ENCODE assay signal across 23 cellular contexts in genomic region chr5:122112733-122113558, GRCh38. TPM values are rescaled to one million over a fixed set of nuclear protein-coding genes. Genes with fewer than 3 reads are reported as not detected.
"Had no signal": no experiment of that assay in that cellular context is flagged by ENCODE, and none has a peak within 500 bp of the region (broad histone marks: within the 10 kb centered on the region; RNA-seq: fewer than 3 reads in every experiment).

No MANE protein-coding gene starts in this region.

- DNase-seq: activated CD4-positive, alpha-beta memory T cell treated with anti-CD3 and anti-CD28 coated beads for 36 hours; activated CD4-positive, alpha-beta T cell treated with anti-CD3 and anti-CD28 coated beads for 36 hours; activated T-cell treated with anti-CD3 and anti-CD28 coated beads for 4 hours; amniotic stem cell; dermis blood vessel endothelial cell; effector memory CD8-positive, alpha-beta T cell; foreskin keratinocyte; glutamatergic neuron; kidney; left ventricle myocardium inferior; mammary epithelial cell; stimulated activated CD4-positive, alpha-beta T cell treated with anti-CD3 and anti-CD28 coated beads, Interleukin-2, amount 100 ng/mL, for 24 hours; stimulated activated naive CD4-positive, alpha-beta T cell treated with Interleukin-2 at 50 U/mL for 16 hours; tibial artery had no signal

- H3K27ac Mint-ChIP-seq: activated CD4-positive, alpha-beta memory T cell treated with anti-CD3 and anti-CD28 coated beads for 36 hours; activated CD4-positive, alpha-beta T cell treated with anti-CD3 and anti-CD28 coated beads for 36 hours; activated naive CD8-positive, alpha-beta T cell; effector memory CD8-positive, alpha-beta T cell; neural progenitor cell; T-helper 1 cell treated with Interleukin-12 subunit alpha and Interleukin-12 subunit beta and Interleukin-4 antibody, amounts not matched to agents 30 μg/mL and 1 μg/mL, for 36 hours; WTC11 had no signal

- H3K27me3 Mint-ChIP-seq: activated naive CD8-positive, alpha-beta T cell had no signal

- H3K9me3 ChIP-seq: left ventricle myocardium inferior, prostate gland, right atrium auricular region, tibial artery had no signal

- H3K4me3 ChIP-seq: cardiac muscle cell, left ventricle myocardium inferior, neural progenitor cell, prostate gland, right atrium auricular region, tibial artery had no signal

- H3K4me1 ChIP-seq: foreskin keratinocyte, left ventricle myocardium inferior, neural progenitor cell, prostate gland, right atrium auricular region, tibial artery had no signal

- H3K36me3 ChIP-seq: cardiac muscle cell, left ventricle myocardium inferior, neural progenitor cell, prostate gland, right atrium auricular region, tibial artery had no signal

- H3K4me1 Mint-ChIP-seq: activated CD4-positive, alpha-beta T cell treated with anti-CD3 and anti-CD28 coated beads for 36 hours had no signal

- ATAC-seq: activated CD4-positive, alpha-beta T cell treated with anti-CD3 and anti-CD28 coated beads for 36 hours; effector memory CD8-positive, alpha-beta T cell; foreskin keratinocyte; WTC11 had no signal

- H3K4me3 Mint-ChIP-seq: activated CD4-positive, alpha-beta memory T cell treated with anti-CD3 and anti-CD28 coated beads for 36 hours; activated CD4-positive, alpha-beta T cell treated with anti-CD3 and anti-CD28 coated beads for 36 hours; activated naive CD8-positive, alpha-beta T cell; effector memory CD8-positive, alpha-beta T cell; neural progenitor cell; T-helper 1 cell treated with Interleukin-12 subunit alpha and Interleukin-12 subunit beta and Interleukin-4 antibody, amounts not matched to agents 30 μg/mL and 1 μg/mL, for 36 hours; WTC11 had no signal

- H3K9me3 Mint-ChIP-seq: activated CD4-positive, alpha-beta memory T cell treated with anti-CD3 and anti-CD28 coated beads for 36 hours; effector memory CD8-positive, alpha-beta T cell; neural progenitor cell; T-helper 1 cell treated with Interleukin-12 subunit alpha and Interleukin-12 subunit beta and Interleukin-4 antibody, amounts not matched to agents 30 μg/mL and 1 μg/mL, for 36 hours; WTC11 had no signal

- H3K27me3 ChIP-seq: cardiac muscle cell, foreskin keratinocyte, neural progenitor cell, right atrium auricular region, tibial artery had no signal

- H3K27ac ChIP-seq: cardiac muscle cell, epithelial cell of prostate, foreskin keratinocyte, left ventricle myocardium inferior, neural progenitor cell, prostate gland, right atrium auricular region, tibial artery had no signal

- H3K36me3 Mint-ChIP-seq: activated CD4-positive, alpha-beta memory T cell treated with anti-CD3 and anti-CD28 coated beads for 36 hours; activated naive CD8-positive, alpha-beta T cell; neural progenitor cell; WTC11 had no signal

RNA-seq across cellular contexts. Expression of gene ZNF474, which starts 16.4 kb away (rescaled TPM):
- total RNA-seq: activated CD4-positive, alpha-beta memory T cell treated with anti-CD3 and anti-CD28 coated beads for 36 hours; activated CD4-positive, alpha-beta T cell treated with anti-CD3 and anti-CD28 coated beads for 36 hours; cardiac muscle cell; foreskin keratinocyte; left ventricle myocardium inferior; osteocyte; right atrium auricular region; WTC11 had no signal
- polyA plus RNA-seq: cardiac muscle cell, foreskin keratinocyte had no signal

RNA-seq across cellular contexts. Expression of gene LOX, which starts 34.9 kb away (rescaled TPM):
- total RNA-seq: activated CD4-positive, alpha-beta memory T cell treated with anti-CD3 and anti-CD28 coated beads for 36 hours had no signal
